In genomic region chr4:113978561-113979156, GRCh38 we compare ENCODE assay signal across 8 cellular contexts. TPM values are rescaled to one million over a fixed set of nuclear protein-coding genes. Genes with fewer than 3 reads are reported as not detected.
DNase-seq lines count a peak whose midpoint lies in the region; ATAC-seq and TF ChIP-seq lines count a peak whose summit lies in the region.

No MANE protein-coding gene starts in this region.

- no peak for TF ChIP-seq CTCF in mesothelial cell of epicardium (IDR thresholded peaks at IDR 0.05; ENCODE audit: unreplicated experiment)

- H3K4me1 Mint-ChIP-seq in stimulated activated naive CD8-positive, alpha-beta T cell treated with anti-CD3 and anti-CD28 coated beads, Interleukin-15, Interleukin-2, amounts not matched to agents 100 ng/mL and 50 ng/mL, for 24 hours (ENCODE audit: low read depth), result peaks cover 18% of the 10 kb centered on the region
- H3K4me1 Mint-ChIP-seq in mesothelial cell of epicardium, result peaks cover 18% of the 10 kb centered on the region

- peaks cover 58% of the 10 kb centered on the region for H3K27me3 Mint-ChIP-seq in stimulated activated naive CD8-positive, alpha-beta T cell treated with anti-CD3 and anti-CD28 coated beads, Interleukin-15, Interleukin-2, amounts not matched to agents 100 ng/mL and 50 ng/mL, for 24 hours
- H3K27me3 Mint-ChIP-seq in mesothelial cell of epicardium (ENCODE audit: low read depth), result peaks cover 19% of the 10 kb centered on the region

- H3K9me3 Mint-ChIP-seq in stimulated activated naive CD8-positive, alpha-beta T cell treated with anti-CD3 and anti-CD28 coated beads, Interleukin-15, Interleukin-2, amounts not matched to agents 100 ng/mL and 50 ng/mL, for 24 hours, result peaks cover 9% of the 10 kb centered on the region
- H3K9me3 Mint-ChIP-seq in mesothelial cell of epicardium, result peaks cover 17% of the 10 kb centered on the region

- no peaks in the 10 kb centered on the region for H3K36me3 Mint-ChIP-seq in stimulated activated naive CD8-positive, alpha-beta T cell treated with anti-CD3 and anti-CD28 coated beads, Interleukin-15, Interleukin-2, amounts not matched to agents 100 ng/mL and 50 ng/mL, for 24 hours (ENCODE audit: low read depth)
- peaks cover 1% of the 10 kb centered on the region for H3K36me3 Mint-ChIP-seq in mesothelial cell of epicardium

- H3K4me3 Mint-ChIP-seq in stimulated activated naive CD8-positive, alpha-beta T cell treated with anti-CD3 and anti-CD28 coated beads, Interleukin-15, Interleukin-2, amounts not matched to agents 100 ng/mL and 50 ng/mL, for 24 hours, result peak overlapping the region; percentile 71
- H3K4me3 Mint-ChIP-seq in mesothelial cell of epicardium, result peak overlapping the region; percentile 91

- no peak overlapping the region for H3K27ac Mint-ChIP-seq in stimulated activated naive CD8-positive, alpha-beta T cell treated with anti-CD3 and anti-CD28 coated beads, Interleukin-15, Interleukin-2, amounts not matched to agents 100 ng/mL and 50 ng/mL, for 24 hours
- peak overlapping the region; percentile 82 for H3K27ac Mint-ChIP-seq in mesothelial cell of epicardium

- DNase-seq in stimulated activated naive CD8-positive, alpha-beta T cell treated with anti-CD3 and anti-CD28 coated beads, Interleukin-15, Interleukin-2, amounts not matched to agents 100 U/mL and 50 U/mL, for 24 hours, result no peak
- DNase-seq in ecto neural progenitor cell (ENCODE audit: low spot score) (peak; percentile 50), mesothelial cell of epicardium (ENCODE audit: low spot score in 2 of 2, unreplicated experiment in 2 of 2) (peak in 1 of 2 experiments; percentile 40), NCI-H526 treated with DMSO at 0.1 percent for 48 hours (lab: John Stamatoyannopoulos, UW) (no peak), NCI-H1092 treated with DMSO at 0.1 percent for 48 hours (lab: John Stamatoyannopoulos, UW) (no peak)

- ATAC-seq in stimulated activated naive CD8-positive, alpha-beta T cell treated with anti-CD3 and anti-CD28 coated beads, Interleukin-15, Interleukin-2, amounts not matched to agents 100 U/mL and 50 U/mL, for 24 hours, result no peak
- ATAC-seq in HG03378 (IDR thresholded peaks at IDR 0.05; ENCODE audit: unreplicated experiment) (no peak), GM19467 (IDR thresholded peaks at IDR 0.05; ENCODE audit: unreplicated experiment) (no peak)

RNA-seq across cellular contexts. Expression of gene ARSJ, which starts 0.8 kb away (rescaled TPM):
- total RNA-seq in mesothelial cell of epicardium, result 3.1 to 3.8 TPM (median 3.3 TPM) in 3 replicates
